In the genomic region with DNA sequence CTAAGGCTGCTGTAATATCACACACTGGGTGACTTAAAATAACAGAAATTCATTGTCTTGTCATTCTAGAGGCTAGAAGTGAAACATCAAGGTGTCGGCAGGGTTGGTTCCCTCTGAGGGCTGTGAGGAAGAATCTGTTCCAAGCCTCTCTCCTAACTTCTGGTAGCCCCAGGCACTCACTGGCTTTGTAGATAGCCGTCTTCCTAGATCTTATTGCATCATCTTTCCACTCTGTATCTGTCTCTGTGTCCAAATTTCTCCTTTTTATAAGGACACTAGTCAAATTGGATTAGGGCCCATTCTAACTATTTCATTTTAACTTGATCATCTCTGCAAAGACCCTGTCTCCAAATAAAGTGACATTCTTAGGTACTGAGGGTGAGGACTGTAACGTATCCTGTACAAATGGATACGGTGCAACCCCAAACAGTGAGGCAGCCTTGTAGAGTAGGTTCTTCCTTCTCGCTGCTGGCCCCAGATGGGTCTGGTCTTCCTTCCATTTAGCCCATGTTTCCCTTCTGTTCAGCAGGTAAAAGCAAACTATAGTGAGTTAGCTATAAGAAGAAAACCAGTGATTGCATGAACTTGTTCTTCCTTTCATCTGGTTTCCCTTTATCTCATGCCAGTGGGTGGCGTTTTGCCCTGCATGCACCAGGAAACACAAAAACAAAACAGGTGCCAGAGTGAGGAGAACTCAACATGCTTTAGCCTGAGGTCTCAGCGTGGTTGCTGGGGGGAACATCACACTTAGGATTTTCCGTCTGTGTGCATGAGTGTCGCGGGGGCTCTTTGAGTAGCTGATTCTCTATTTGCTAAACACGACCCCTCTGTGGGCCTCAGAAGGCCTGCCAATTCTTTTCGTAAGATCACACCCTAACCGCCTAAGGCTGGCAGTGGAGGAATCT, we compare ENCODE assay signal across 9 cellular contexts. TPM values are rescaled to one million over a fixed set of nuclear protein-coding genes. Genes with fewer than 3 reads are reported as not detected.
DNase-seq lines count a peak whose midpoint lies in the region; ATAC-seq, FAIRE-seq and TF ChIP-seq lines count a peak whose summit lies in the region.
"Had no signal": no experiment of that assay in that cellular context is flagged by ENCODE, and none has a peak within 500 bp of the region (broad histone marks: within the 10 kb centered on the region; RNA-seq: fewer than 3 reads in every experiment).

No MANE protein-coding gene starts in this region.

- H3K9me3 ChIP-seq in endodermal cell (ENCODE audit: control insufficient read depth, low read length) (no peaks in the 10 kb centered on the region), right cardiac atrium (ENCODE audit: control insufficient read depth, low read length) (no peaks in the 10 kb centered on the region)

- DNase-seq in GM19239 (ENCODE audit: insufficient read length, low spot score), result no peak
- peak; percentile 50 for DNase-seq in T follicular helper cell (ENCODE audit: low read depth)
- peak; percentile 46 for DNase-seq in activated naive CD8-positive, alpha-beta T cell treated with anti-CD3 and anti-CD28 coated beads, Interleukin-2, amount 50 U/mL, for 24 hours
- DNase-seq in stimulated activated CD4-positive, alpha-beta T cell treated with anti-CD3 and anti-CD28 coated beads, Interleukin-4, amount 100 ng/mL, for 1 hour, result peak; percentile 35
- no peak for DNase-seq in erythroblast (lab: John Stamatoyannopoulos, UW)
- DNase-seq in DMS79 treated with DMSO at 0.1 percent for 48 hours (lab: John Stamatoyannopoulos, UW), result no peak
- DNase-seq in endodermal cell, result no peak
- no peak for DNase-seq in right cardiac atrium

- H3K9me3 Mint-ChIP-seq in activated naive CD8-positive, alpha-beta T cell treated with anti-CD3 and anti-CD28 coated beads, Interleukin-2, amount 50 U/mL, for 24 hours, result no peaks in the 10 kb centered on the region
- H3K9me3 Mint-ChIP-seq in endodermal cell, result no peaks in the 10 kb centered on the region

- H3K27me3 ChIP-seq in endodermal cell (ENCODE audit: control insufficient read depth, insufficient read depth, low read length, poor library complexity, severe bottlenecking) (no peaks in the 10 kb centered on the region), right cardiac atrium (ENCODE audit: control insufficient read depth, insufficient read depth) (no peaks in the 10 kb centered on the region)

- peak overlapping the region; percentile 56 for H3K4me3 Mint-ChIP-seq in activated naive CD8-positive, alpha-beta T cell treated with anti-CD3 and anti-CD28 coated beads, Interleukin-2, amount 50 U/mL, for 24 hours
- no peak overlapping the region for H3K4me3 Mint-ChIP-seq in endodermal cell

- H3K4me3 ChIP-seq in endodermal cell (ENCODE audit: low read length), result no peak overlapping the region
- no peak overlapping the region for H3K4me3 ChIP-seq in right cardiac atrium (ENCODE audit: low read length)

- FAIRE-seq in GM19239 (lab: Jason Lieb, UNC), result peak; percentile 94
- FAIRE-seq: frontal cortex had no signal

- H3K4me1 Mint-ChIP-seq in activated naive CD8-positive, alpha-beta T cell treated with anti-CD3 and anti-CD28 coated beads, Interleukin-2, amount 50 U/mL, for 24 hours, result peaks cover 93% of the 10 kb centered on the region
- peaks cover 40% of the 10 kb centered on the region for H3K4me1 Mint-ChIP-seq in endodermal cell

- H3K27me3 Mint-ChIP-seq in activated naive CD8-positive, alpha-beta T cell treated with anti-CD3 and anti-CD28 coated beads, Interleukin-2, amount 50 U/mL, for 24 hours, result no peaks in the 10 kb centered on the region
- H3K27me3 Mint-ChIP-seq in endodermal cell (ENCODE audit: insufficient read depth), result no peaks in the 10 kb centered on the region

- no peak for TF ChIP-seq POLR2A in erythroblast (IDR thresholded peaks at IDR 0.05; ENCODE audit: low read length)

- 77 to 87% methylated on average over 9 to 13 of the region's 13 CpGs for WGBS in endodermal cell (ENCODE audit: insufficient coverage in 1 of 2, insufficient read length in 1 of 2), 2 experiments
- WGBS in right cardiac atrium, result 63% methylated on average over 13 of the region's 13 CpGs

- peak overlapping the region; percentile 86 for H3K27ac Mint-ChIP-seq in activated naive CD8-positive, alpha-beta T cell treated with anti-CD3 and anti-CD28 coated beads, Interleukin-2, amount 50 U/mL, for 24 hours
- no peak overlapping the region for H3K27ac Mint-ChIP-seq in endodermal cell

- intact Hi-C loops in right cardiac atrium (cut with DNase I), result no loop called here

- H3K9ac ChIP-seq in endodermal cell (ENCODE audit: extremely low read depth, low read length, poor library complexity, severe bottlenecking), result no peak overlapping the region

- peaks cover 15% of the 10 kb centered on the region for H3K4me1 ChIP-seq in endodermal cell (ENCODE audit: control insufficient read depth, insufficient read depth, low read length)
- H3K4me1 ChIP-seq in right cardiac atrium (ENCODE audit: control insufficient read depth, insufficient read depth, low read length), result peaks cover 11% of the 10 kb centered on the region

- H3K27ac ChIP-seq in endodermal cell (ENCODE audit: low read depth, low read length), result no peak overlapping the region
- no peak overlapping the region for H3K27ac ChIP-seq in right cardiac atrium (ENCODE audit: low read length)

- no peak for TF ChIP-seq CTCF in endodermal cell (conservative IDR thresholded peaks at IDR 0.05)

- ATAC-seq in activated naive CD8-positive, alpha-beta T cell treated with anti-CD3 and anti-CD28 coated beads, Interleukin-2, amount 50 U/mL, for 24 hours, result peak; percentile 70
- no peak for ATAC-seq in right cardiac atrium

- peaks cover 5% of the 10 kb centered on the region for H3K36me3 Mint-ChIP-seq in activated naive CD8-positive, alpha-beta T cell treated with anti-CD3 and anti-CD28 coated beads, Interleukin-2, amount 50 U/mL, for 24 hours (ENCODE audit: low read depth)
- peaks cover 8% of the 10 kb centered on the region for H3K36me3 Mint-ChIP-seq in endodermal cell (ENCODE audit: low read depth)

- peaks cover 5% of the 10 kb centered on the region for H3K36me3 ChIP-seq in endodermal cell (ENCODE audit: control insufficient read depth, insufficient read depth, low read length)

RNA-seq across cellular contexts. Expression of a gene that starts 19.5 kb away (rescaled TPM):
- total RNA-seq in endodermal cell (10 to 100 TPM in 1 of 2 donors, 1 to 10 TPM in 1; 9.4 to 11.6 TPM), right cardiac atrium (1 to 10 TPM; 1.7 to 4.7 (median 2.7) TPM)
- 7.6 TPM for polyA plus RNA-seq in endodermal cell (2013, experiment 1 of 2)
- 7.8 TPM for polyA plus RNA-seq in endodermal cell (2013, experiment 2 of 2)
- 0.95 TPM for polyA plus RNA-seq in right cardiac atrium

Comparison
In these comparisons a context has a peak if more than half of its experiments do, and no peak if none do; other contexts are left out.
1. DNase-seq: peak in T follicular helper cell (single experiment), activated naive CD8-positive, alpha-beta T cell treated with anti-CD3 and anti-CD28 coated beads, Interleukin-2, amount 50 U/mL, for 24 hours (single experiment) and stimulated activated CD4-positive, alpha-beta T cell treated with anti-CD3 and anti-CD28 coated beads, Interleukin-4, amount 100 ng/mL, for 1 hour (single experiment); none in GM19239 (single experiment), erythroblast (0 of 2), DMS79 treated with DMSO at 0.1 percent for 48 hours (single experiment), endodermal cell (single experiment) and right cardiac atrium (0 of 3).